In the genomic region with DNA sequence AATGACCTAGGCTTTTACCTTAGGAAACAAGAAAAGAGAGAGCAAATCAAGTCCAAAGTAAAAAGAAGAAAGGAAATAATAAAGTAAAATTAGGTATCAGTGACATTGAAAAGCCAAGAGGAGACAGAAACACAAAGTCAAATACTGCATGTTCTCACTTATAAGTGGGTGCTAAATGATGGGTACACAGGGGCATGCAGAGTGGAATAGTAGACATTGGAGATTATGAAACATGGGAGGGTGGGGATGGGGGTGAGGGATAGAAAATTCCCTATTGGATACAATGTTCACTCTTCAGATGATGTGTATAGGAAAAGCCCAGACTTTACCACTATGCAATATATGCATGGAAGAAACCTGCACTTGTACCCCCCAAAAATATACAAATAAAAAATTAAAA, we compare ENCODE assay signal across 35 cellular contexts.
"Had no signal": no experiment of that assay in that cellular context is flagged by ENCODE, and none has a peak within 500 bp of the region (broad histone marks: within the 10 kb centered on the region; RNA-seq: fewer than 3 reads in every experiment).

No MANE protein-coding gene starts in this region.

- H3K27ac ChIP-seq: KMS-11 had no signal

- H3K36me3 ChIP-seq: MG63 had no signal

- H3K4me3 ChIP-seq: MG63 had no signal

- DNase-seq: Karpas-422, Kasumi-1, KBM-7, KG1, MG63, MM.1S, MV-4-11, NCI-H1048, NCI-H1092, NCI-H1092 treated with DMSO at 0.1 percent for 48 hours, NCI-H1105, NCI-H1105 treated with DMSO at 0.1 percent for 48 hours, NCI-H1417, NCI-H1417 treated with DMSO at 0.1 percent for 48 hours, NCI-H1436, NCI-H1436 treated with DMSO at 0.1 percent for 48 hours, NCI-H146, NCI-H1694, NCI-H1694 treated with DMSO at 0.1 percent for 48 hours, NCI-H187, NCI-H187 treated with DMSO at 0.1 percent for 48 hours, NCI-H1930, NCI-H2029, NCI-H2029 treated with DMSO at 0.1 percent for 48 hours, NCI-H2081, NCI-H2081 treated with DMSO at 0.1 percent for 48 hours, NCI-H2107, NCI-H2171, NCI-H2171 treated with DMSO at 0.1 percent for 48 hours, NCI-H2227 treated with DMSO at 0.1 percent for 48 hours, NCI-H226, NCI-H345, NCI-H446, NCI-H446 treated with DMSO at 0.1 percent for 48 hours had no signal

- H3K27me3 ChIP-seq: MG63 had no signal
